Comparison of ENCODE assay signal across 24 cellular contexts in genomic region chr10:44262551-44263251, GRCh38.
A peak's percentile ranks its signal among the peaks of the same experiment; 100 is the strongest.
DNase-seq lines count a peak whose midpoint lies in the region; ATAC-seq, FAIRE-seq and TF ChIP-seq lines count a peak whose summit lies in the region.
"Had no signal": no experiment of that assay in that cellular context is flagged by ENCODE, and none has a peak within 500 bp of the region (broad histone marks: within the 10 kb centered on the region; RNA-seq: fewer than 3 reads in every experiment).

No MANE protein-coding gene starts in this region.

- in situ Hi-C loops in K562 (cut with MboI) = no loop called here

- peaks cover 0 to 33% of the 10 kb centered on the region in 2 experiments; a peak in 3 of 5 replicates for H3K27me3 ChIP-seq in K562 (ENCODE audit: control insufficient read depth in 2 of 2, insufficient read depth in 2 of 2, low read length in 2 of 2)

- H3K79me2 ChIP-seq in K562 (ENCODE audit: control insufficient read depth, insufficient read depth, low read length) = no peaks in the 10 kb centered on the region

- H3K4me2 ChIP-seq in K562 (ENCODE audit: insufficient read depth, low read length) = no peak overlapping the region
- H3K4me2 ChIP-seq: SK-N-SH had no signal

- H3K4me1 ChIP-seq in K562 (replicated peaks in 1 of 2; ENCODE audit: control insufficient read depth in 2 of 2, insufficient read depth in 2 of 2, low read length in 2 of 2) = no peaks in the 10 kb centered on the region

- TF ChIP-seq EP300 in K562 (IDR thresholded peaks at IDR 0.05; ENCODE audit: low read length) = no peak

- H3K9ac ChIP-seq in K562 (ENCODE audit: insufficient read depth in 1 of 2, low read depth in 2 of 2, low read length in 2 of 2) = no peak overlapping the region
- H3K9ac ChIP-seq: SK-N-SH had no signal

- TF ChIP-seq POLR2A in K562 (conservative IDR thresholded peaks at IDR 0.05) = no peak

- H3K4me3 ChIP-seq in K562 (no peak overlapping the region), skin epidermis (no peak overlapping the region)

- H2AFZ ChIP-seq in K562 (ENCODE audit: low read depth, low read length) = no peak overlapping the region

- POLR2A ChIA-PET in K562 (lab: Yijun Ruan, JAX) = no interaction called here

- no peaks in the 10 kb centered on the region for H3K27me3 Mint-ChIP-seq in nephron (ENCODE audit: low read depth)

- H3K27ac ChIP-seq in K562 (ENCODE audit: extremely low read depth, low read depth, low read length) (no peak overlapping the region), skin epidermis (peak overlapping the region in 13 of 21 experiments; percentile 1 to 81 (median 41))

- DNase-seq in K562 (ENCODE audit: extremely low read depth in 1 of 4, low spot score in 3 of 4) (no peak), DMS153 (lab: John Stamatoyannopoulos, UW) (no peak)
- no peak for DNase-seq in stimulated activated CD4-positive, alpha-beta T cell treated with anti-CD3 and anti-CD28 coated beads, Interleukin-4, amount 100 ng/mL, for 24 hours
- DNase-seq: C1 segment of cervical spinal cord; CD4-positive, alpha-beta memory T cell; COR-L47; GDM1; HCEC 1CT; Kasumi-1; NCI-H1092 treated with DMSO at 0.1 percent for 48 hours; NCI-H1436; NCI-H187 treated with DMSO at 0.1 percent for 48 hours; NCI-H446; NCI-H524 treated with DMSO at 0.1 percent for 48 hours; NCI-H82; NK-92 treated with Interleukin-12 subunit alpha and Interleukin-12 subunit beta, amount 100 ng/mL, for 24 hours; PC-3; SK-N-SH had no signal

- no peak for FAIRE-seq in K562 (lab: Jason Lieb, UNC)
- FAIRE-seq: GM12891, H1 had no signal

- peaks cover 24% of the 10 kb centered on the region for H3K4me1 Mint-ChIP-seq in nephron
- H3K4me1 Mint-ChIP-seq: CD4-positive, alpha-beta memory T cell had no signal

- no peaks in the 10 kb centered on the region for H4K20me1 ChIP-seq in K562 (replicated peaks; ENCODE audit: control insufficient read depth, insufficient read depth, low read length)

- no peaks in the 10 kb centered on the region for H3K9me3 ChIP-seq in K562 (replicated peaks; ENCODE audit: control insufficient read depth, insufficient read depth, low read depth, low read length)
- H3K9me3 ChIP-seq: SK-N-SH had no signal

- no peak for TF ChIP-seq CTCF in K562 (IDR thresholded peaks at IDR 0.05 in 2 of 3, conservative IDR thresholded peaks at IDR 0.05 in 1 of 3; ENCODE audit: insufficient read depth in 2 of 3, low read depth in 1 of 3, low read length in 3 of 3)
- no peak for TF ChIP-seq CTCF in nephron (IDR thresholded peaks at IDR 0.05; ENCODE audit: unreplicated experiment in 3 of 3)

- no peaks in the 10 kb centered on the region for H3K36me3 ChIP-seq in K562 (ENCODE audit: control insufficient read depth, insufficient read depth, low read length)

- H3K4me3 Mint-ChIP-seq in nephron = no peak overlapping the region
- H3K4me3 Mint-ChIP-seq: CD4-positive, alpha-beta memory T cell had no signal

- intact Hi-C loops in K562 (cut with micrococcal nuclease) = no loop called here

- under 1% methylated on average over 6 of the region's 6 CpGs for WGBS in K562 (ENCODE audit: insufficient coverage, low coverage, missing lambda C conversion rate)

- peaks cover 12% of the 10 kb centered on the region for H3K36me3 Mint-ChIP-seq in nephron (ENCODE audit: low read depth)

- peaks cover 19% of the 10 kb centered on the region for H3K9me3 Mint-ChIP-seq in nephron

- no peak for ATAC-seq in K562
- no peak for ATAC-seq in GM19328 (IDR thresholded peaks at IDR 0.05; ENCODE audit: unreplicated experiment)
- no peak for ATAC-seq in HG03175 (IDR thresholded peaks at IDR 0.05; ENCODE audit: unreplicated experiment)
- ATAC-seq: PC-3 had no signal

- no TSS peak for BruUV-seq in K562 (replicated peaks; lab: Mats Ljungman, UMichigan)

- TF ChIP-seq RAD21 in K562 (CRISPR knock-in tag; conservative IDR thresholded peaks at IDR 0.05 in 1 of 2, IDR thresholded peaks at IDR 0.05 in 1 of 2) = no peak

- H3K27ac Mint-ChIP-seq in nephron = peak overlapping the region; percentile 36 to 84 (median 83)
- H3K27ac Mint-ChIP-seq: CD4-positive, alpha-beta memory T cell had no signal

- CTCF ChIA-PET in K562 (lab: Yijun Ruan, JAX; ENCODE audit: low intra/inter-chr PET ratio) = no interaction called here

- no peaks in the 10 kb centered on the region for H3K9me1 ChIP-seq in K562 (ENCODE audit: control insufficient read depth, insufficient read depth, low read length)

TF ChIP-seq in K562, 482 proteins besides CTCF, POLR2A, EP300 and RAD21:
- TF ChIP-seq SAFB2 (IDR thresholded peaks at IDR 0.05; ENCODE audit: borderline replicate concordance, low read depth, low read length, severe bottlenecking) = no peak
- TF ChIP-seq ZNF785 (CRISPR knock-in tag; IDR thresholded peaks at IDR 0.05) = no peak
- peak; percentile 58; the same call in 1 of the 2 replicates for TF ChIP-seq ZNF134 (CRISPR knock-in tag; conservative IDR thresholded peaks at IDR 0.05)
- TF ChIP-seq ZKSCAN3 (CRISPR knock-in tag; IDR thresholded peaks at IDR 0.05) = no peak
- TF ChIP-seq, protein P1, sequence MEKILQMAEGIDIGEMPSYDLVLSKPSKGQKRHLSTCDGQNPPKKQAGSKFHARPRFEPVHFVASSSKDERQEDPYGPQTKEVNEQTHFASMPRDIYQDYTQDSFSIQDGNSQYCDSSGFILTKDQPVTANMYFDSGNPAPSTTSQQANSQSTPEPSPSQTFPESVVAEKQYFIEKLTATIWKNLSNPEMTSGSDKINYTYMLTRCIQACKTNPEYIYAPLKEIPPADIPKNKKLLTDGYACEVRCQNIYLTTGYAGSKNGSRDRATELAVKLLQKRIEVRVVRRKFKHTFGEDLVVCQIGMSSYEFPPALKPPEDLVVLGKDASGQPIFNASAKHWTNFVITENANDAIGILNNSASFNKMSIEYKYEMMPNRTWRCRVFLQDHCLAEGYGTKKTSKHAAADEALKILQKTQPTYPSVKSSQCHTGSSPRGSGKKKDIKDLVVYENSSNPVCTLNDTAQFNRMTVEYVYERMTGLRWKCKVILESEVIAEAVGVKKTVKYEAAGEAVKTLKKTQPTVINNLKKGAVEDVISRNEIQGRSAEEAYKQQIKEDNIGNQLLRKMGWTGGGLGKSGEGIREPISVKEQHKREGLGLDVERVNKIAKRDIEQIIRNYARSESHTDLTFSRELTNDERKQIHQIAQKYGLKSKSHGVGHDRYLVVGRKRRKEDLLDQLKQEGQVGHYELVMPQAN (IDR thresholded peaks at IDR 0.05; ENCODE audit: borderline replicate concordance) = no peak
